ENCODE assay signal across 17 cellular contexts in the genomic region with DNA sequence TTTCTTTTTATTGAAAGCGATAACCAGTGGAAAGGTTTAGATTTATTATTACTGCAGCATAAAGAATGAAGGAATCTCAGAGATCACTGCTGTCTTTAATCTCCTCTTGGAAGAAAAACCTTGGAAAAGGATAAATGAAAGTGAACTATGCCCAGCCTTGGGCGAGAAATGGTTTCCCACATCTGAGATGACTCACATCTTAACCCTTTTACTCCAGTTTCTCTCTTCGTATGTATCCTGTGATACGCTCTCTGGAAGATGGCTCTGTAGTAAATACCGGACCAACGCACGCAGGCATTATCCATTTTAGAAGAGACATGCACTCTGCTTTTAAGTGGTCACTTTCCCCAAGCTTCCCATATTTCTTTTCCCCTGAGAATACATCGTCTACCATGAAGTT.
DNase-seq lines count a peak whose midpoint lies in the region; ATAC-seq, FAIRE-seq and TF ChIP-seq lines count a peak whose summit lies in the region.
"Had no signal": no experiment of that assay in that cellular context is flagged by ENCODE, and none has a peak within 500 bp of the region (broad histone marks: within the 10 kb centered on the region; RNA-seq: fewer than 3 reads in every experiment).

No MANE protein-coding gene starts in this region.

- H3K36me3 ChIP-seq in endodermal cell (ENCODE audit: control insufficient read depth, insufficient read depth, low read length): no peaks in the 10 kb centered on the region
- H3K36me3 ChIP-seq: BLaER1 had no signal

- H3K27me3 Mint-ChIP-seq in endodermal cell (ENCODE audit: insufficient read depth) (peaks cover 14% of the 10 kb centered on the region), type B pancreatic cell (no peaks in the 10 kb centered on the region)

- peak; percentile 62 for FAIRE-seq in RCC 7860 (lab: Jason Lieb, UNC)
- FAIRE-seq: G401.6, GM12891 had no signal

- H3K27ac Mint-ChIP-seq in endodermal cell (no peak overlapping the region), type B pancreatic cell (no peak overlapping the region)

- H3K9ac ChIP-seq in endodermal cell (ENCODE audit: extremely low read depth, low read length, poor library complexity, severe bottlenecking): no peak overlapping the region
- H3K9ac ChIP-seq: BLaER1 had no signal

- WGBS in endodermal cell (ENCODE audit: insufficient coverage in 1 of 2, insufficient read length in 1 of 2), 2 experiments: 95 to 98% methylated on average over 8 of the region's 8 CpGs

- H3K9me3 Mint-ChIP-seq in endodermal cell (peaks cover 40% of the 10 kb centered on the region), type B pancreatic cell (peaks cover 11% of the 10 kb centered on the region)

- H3K36me3 Mint-ChIP-seq in endodermal cell (ENCODE audit: low read depth) (peaks cover 28% of the 10 kb centered on the region), type B pancreatic cell (peaks cover 20% of the 10 kb centered on the region)

- peaks cover 26% of the 10 kb centered on the region for H3K9me3 ChIP-seq in endodermal cell (ENCODE audit: control insufficient read depth, low read length)

- H3K4me1 Mint-ChIP-seq in endodermal cell (no peaks in the 10 kb centered on the region), type B pancreatic cell (ENCODE audit: unreplicated experiment) (peaks cover 16% of the 10 kb centered on the region)

- ATAC-seq in left colon: peak; percentile 59
- ATAC-seq: SK-N-SH treated with all-trans-retinoic acid at 6 μM for 48 hours had no signal

- H3K4me3 Mint-ChIP-seq in endodermal cell (no peak overlapping the region), type B pancreatic cell (peak overlapping the region; percentile 5)

- intact Hi-C loops in left colon (cut with DNase I, micrococcal nuclease): no loop called here

- peak overlapping the region; percentile 82 for H3K27ac ChIP-seq in endodermal cell (ENCODE audit: low read depth, low read length)
- H3K27ac ChIP-seq: BLaER1 had no signal

- H3K4me1 ChIP-seq in endodermal cell (ENCODE audit: control insufficient read depth, insufficient read depth, low read length): no peaks in the 10 kb centered on the region
- H3K4me1 ChIP-seq: BLaER1 had no signal

- H3K4me3 ChIP-seq in endodermal cell (ENCODE audit: low read length) (no peak overlapping the region), foreskin fibroblast (ENCODE audit: low read depth in 1 of 2, low read length in 2 of 2) (no peak overlapping the region)
- H3K4me3 ChIP-seq: BLaER1 had no signal

- TF ChIP-seq CTCF in endodermal cell (conservative IDR thresholded peaks at IDR 0.05) (no peak), type B pancreatic cell (conservative IDR thresholded peaks at IDR 0.05) (no peak), foreskin fibroblast (IDR thresholded peaks at IDR 0.05; ENCODE audit: low read depth, low read length) (no peak)

- DNase-seq in RCC 7860 (ENCODE audit: low spot score) (peak; percentile 50), endodermal cell (no peak), left colon (no peak), type B pancreatic cell (ENCODE audit: extremely low spot score, unreplicated experiment) (no peak), NCI-H1436 treated with DMSO at 0.1 percent for 48 hours (lab: John Stamatoyannopoulos, UW) (no peak), NCI-H2029 treated with DMSO at 0.1 percent for 48 hours (lab: John Stamatoyannopoulos, UW) (no peak), foreskin fibroblast (no peak)
- DNase-seq: Caco-2; HCEC 1CT; NCI-H146; NCI-H69; NK-92 treated with Interleukin-12 subunit alpha and Interleukin-12 subunit beta, amount 100 ng/mL, for 24 hours; Right ventricle myocardium superior had no signal

- H3K27me3 ChIP-seq in endodermal cell (ENCODE audit: control insufficient read depth, insufficient read depth, low read length, poor library complexity, severe bottlenecking): no peaks in the 10 kb centered on the region
- H3K27me3 ChIP-seq: BLaER1 had no signal
